Comparison of ENCODE assay signal across 8 cellular contexts in genomic region chr11:369336-370018, GRCh38. TPM values are rescaled to one million over a fixed set of nuclear protein-coding genes. Genes with fewer than 3 reads are reported as not detected.
DNase-seq lines count a peak whose midpoint lies in the region; ATAC-seq and TF ChIP-seq lines count a peak whose summit lies in the region.

B4GALNT4 (plus strand) TSS chr11:369499; CDS start chr11:369804, 305 bp downstream.

- H3K4me1 ChIP-seq in IMR-90 (ENCODE audit: control insufficient read depth, insufficient read depth, low read length), result peaks cover 7% of the 10 kb centered on the region
- H3K4me1 ChIP-seq in iPS DF 6.9 (ENCODE audit: control insufficient read depth, insufficient read depth, low read length), result peaks cover 8% of the 10 kb centered on the region
- H3K4me1 ChIP-seq in tibial artery, result peaks cover 0 to 17% (median 10%) of the 10 kb centered on the region in 4 donors

- dilution Hi-C loops in IMR-90 (cut with HindIII; ENCODE audit: low sequenced_read_pairs, unreplicated experiment), result no loop called here

- peak within 1 kb of the TSS; percentile 85 for H2AFZ ChIP-seq in IMR-90 (replicated peaks; ENCODE audit: low read length, poor library complexity)

- H3K23ac ChIP-seq in IMR-90 (ENCODE audit: low read depth, low read length), result peak within 1 kb of the TSS; percentile 71

- POLR2A ChIA-PET in IMR-90 (lab: Charles Lee; ENCODE audit: unreplicated experiment), result no interaction called here
- POLR2A ChIA-PET in activated naive CD8-positive, alpha-beta T cell treated with anti-CD3 and anti-CD28 coated beads, Interleukin-2, amount 10 ng/mL, durations not matched to agents 7 days and 5 days (lab: Charles Lee), result interaction anchor here (0.6 to 1.5 kb wide), 2 partner anchors 10 to 86 kb away, joined by 3 read pairs; no protein-coding TSS in a partner anchor

- no peak within 1 kb of the TSS for H2BK20ac ChIP-seq in IMR-90 (ENCODE audit: low read depth, low read length)

- no peak for TF ChIP-seq RAD21 in IMR-90 (IDR thresholded peaks at IDR 0.05; ENCODE audit: low read length)

- H3K4me2 ChIP-seq in IMR-90 (ENCODE audit: low read depth, low read length), result peak within 1 kb of the TSS; percentile 92

- no peak within 1 kb of the TSS for H3K27ac Mint-ChIP-seq in activated naive CD8-positive, alpha-beta T cell treated with anti-CD3 and anti-CD28 coated beads, Interleukin-2, amount 10 ng/mL, durations not matched to agents 7 days and 5 days
- H3K27ac Mint-ChIP-seq in stimulated activated naive CD8-positive, alpha-beta T cell treated with anti-CD3 and anti-CD28 coated beads, Interleukin-15, amount 100 ng/mL, for 72 hours, result no peak within 1 kb of the TSS

- H3K27me3 ChIP-seq in IMR-90 (ENCODE audit: control insufficient read depth, insufficient read depth, low read length) (peaks cover 17% of the 10 kb centered on the region), iPS DF 6.9 (ENCODE audit: control insufficient read depth, insufficient read depth, low read length) (no peaks in the 10 kb centered on the region), tibial artery (peaks cover 0 to 70% of the 10 kb centered on the region in 2 donors)

- peaks cover 10% of the 10 kb centered on the region for H3K4me1 Mint-ChIP-seq in activated naive CD8-positive, alpha-beta T cell treated with anti-CD3 and anti-CD28 coated beads, Interleukin-2, amount 10 ng/mL, durations not matched to agents 7 days and 5 days
- peaks cover 42% of the 10 kb centered on the region for H3K4me1 Mint-ChIP-seq in stimulated activated naive CD8-positive, alpha-beta T cell treated with anti-CD3 and anti-CD28 coated beads, Interleukin-15, amount 100 ng/mL, for 72 hours

- no peak within 1 kb of the TSS for H3K4ac ChIP-seq in IMR-90 (ENCODE audit: low read depth, low read length)

- no peaks in the 10 kb centered on the region for H3K9me3 ChIP-seq in IMR-90 (ENCODE audit: control insufficient read depth, insufficient read depth, low read length)
- no peaks in the 10 kb centered on the region for H3K9me3 ChIP-seq in iPS DF 6.9 (ENCODE audit: control insufficient read depth, insufficient read depth, low read length)
- no peaks in the 10 kb centered on the region for H3K9me3 ChIP-seq in tibial artery

- H3K9ac ChIP-seq in IMR-90 (ENCODE audit: low read depth, low read length), result peak within 1 kb of the TSS; percentile 73

- peak; percentile 90 for ATAC-seq in IMR-90 (ENCODE audit: low read depth)
- peak; percentile 24 for ATAC-seq in activated naive CD8-positive, alpha-beta T cell treated with anti-CD3 and anti-CD28 coated beads, Interleukin-2, amount 10 ng/mL, durations not matched to agents 7 days and 5 days (ENCODE audit: low read depth)
- ATAC-seq in stimulated activated naive CD8-positive, alpha-beta T cell treated with anti-CD3 and anti-CD28 coated beads, Interleukin-15, amount 100 ng/mL, for 72 hours, result peak; percentile 36
- ATAC-seq in GM19397 (IDR thresholded peaks at IDR 0.05; ENCODE audit: unreplicated experiment), result no peak

- H2BK5ac ChIP-seq in IMR-90 (ENCODE audit: low read depth, low read length, poor library complexity, severe bottlenecking), result no peak within 1 kb of the TSS

- H4K91ac ChIP-seq in IMR-90 (ENCODE audit: insufficient read depth, low read depth, low read length), result no peak within 1 kb of the TSS

- no peak within 1 kb of the TSS for H4K8ac ChIP-seq in IMR-90 (ENCODE audit: low read depth in 2 of 2, low read length in 2 of 2)

- TF ChIP-seq POLR2A in IMR-90 (IDR thresholded peaks at IDR 0.05; ENCODE audit: low read depth, low read length), result no peak

- H3K27ac ChIP-seq in C4-2B (peak within 1 kb of the TSS; percentile 43), IMR-90 (ENCODE audit: insufficient read depth, low read length) (peak within 1 kb of the TSS; percentile 26; the same call in 1 of the 2 replicates), iPS DF 6.9 (ENCODE audit: low read length) (no peak within 1 kb of the TSS), tibial artery (no peak within 1 kb of the TSS)

- TF ChIP-seq CTCF in C4-2B (conservative IDR thresholded peaks at IDR 0.05), result no peak
- no peak for TF ChIP-seq CTCF in IMR-90 (conservative IDR thresholded peaks at IDR 0.05; ENCODE audit: low read depth, low read length)
- TF ChIP-seq CTCF in tibial artery (IDR thresholded peaks at IDR 0.05), result no peak

- H3K56ac ChIP-seq in IMR-90 (ENCODE audit: extremely low read depth, insufficient read depth, low read length), result no peak within 1 kb of the TSS; the same call in 1 of the 2 replicates

- H3K36me3 ChIP-seq in IMR-90 (ENCODE audit: control insufficient read depth, insufficient read depth, low read length) (peaks cover 22% of the 10 kb centered on the region), iPS DF 6.9 (ENCODE audit: control insufficient read depth, insufficient read depth, low read length) (peaks cover 14% of the 10 kb centered on the region), tibial artery (no peaks in the 10 kb centered on the region)

- peak within 1 kb of the TSS; percentile 51; the same call in 1 of the 2 replicates for H3K14ac ChIP-seq in IMR-90 (replicated peaks; ENCODE audit: low read depth, low read length)

- intact Hi-C loops in IMR-90 (cut with micrococcal nuclease) (loop anchor here (10.0 kb wide), 1 partner anchor 75 kb away; the partner anchor contains the start of gene ANO9), tibial artery (cut with DNase I; ENCODE audit: low total_unique reads) (no loop called here)

- peaks cover 13% of the 10 kb centered on the region; the same call in 1 of the 2 replicates for H4K20me1 ChIP-seq in IMR-90 (ENCODE audit: insufficient read depth, low read length)

- peak within 1 kb of the TSS; percentile 95 for H2AK9ac ChIP-seq in IMR-90 (replicated peaks; ENCODE audit: low read depth, low read length, poor library complexity)

- peaks cover 40% of the 10 kb centered on the region for H3K27me3 Mint-ChIP-seq in activated naive CD8-positive, alpha-beta T cell treated with anti-CD3 and anti-CD28 coated beads, Interleukin-2, amount 10 ng/mL, durations not matched to agents 7 days and 5 days
- peaks cover 60% of the 10 kb centered on the region for H3K27me3 Mint-ChIP-seq in stimulated activated naive CD8-positive, alpha-beta T cell treated with anti-CD3 and anti-CD28 coated beads, Interleukin-15, amount 100 ng/mL, for 72 hours

- 0 out of 4 replicates have a peak, but pooled peaks cover 0 to 2% of the 10 kb centered on the region in 2 experiments for H3K79me1 ChIP-seq in IMR-90 (ENCODE audit: low read depth in 1 of 2, low read length in 2 of 2)

- H3K4me3 Mint-ChIP-seq in activated naive CD8-positive, alpha-beta T cell treated with anti-CD3 and anti-CD28 coated beads, Interleukin-2, amount 10 ng/mL, durations not matched to agents 7 days and 5 days, result peak within 1 kb of the TSS; percentile 59
- H3K4me3 Mint-ChIP-seq in stimulated activated naive CD8-positive, alpha-beta T cell treated with anti-CD3 and anti-CD28 coated beads, Interleukin-15, amount 100 ng/mL, for 72 hours, result peak within 1 kb of the TSS; percentile 77 to 80

- H3K18ac ChIP-seq in IMR-90 (ENCODE audit: low read depth, low read length), result no peak within 1 kb of the TSS

- 1% methylated on average over 41 of the region's 118 CpGs; no CpG with 5 or more reads in 1 of the 2 experiments for WGBS in IMR-90 (ENCODE audit: extremely low coverage in 2 of 2, insufficient read length in 1 of 2), 2 experiments
- WGBS in iPS DF 6.9 (ENCODE audit: insufficient coverage, insufficient read length), result no CpG with 5 or more reads among the region's 118 CpGs

- CTCF ChIA-PET in IMR-90 (lab: Yijun Ruan, JAX), result interaction anchor here (0.7 kb wide), 1 partner anchor 63 kb away, joined by 3 read pairs; no protein-coding TSS in a partner anchor

- H4K5ac ChIP-seq in IMR-90 (ENCODE audit: low read depth, low read length), result no peak within 1 kb of the TSS

- no peaks in the 10 kb centered on the region for H3K36me3 Mint-ChIP-seq in activated naive CD8-positive, alpha-beta T cell treated with anti-CD3 and anti-CD28 coated beads, Interleukin-2, amount 10 ng/mL, durations not matched to agents 7 days and 5 days

- no TSS peak for BruUV-seq in IMR-90 (replicated peaks; lab: Mats Ljungman, UMichigan)

- DNase-seq in IMR-90, result peak; percentile 23
- no peak for DNase-seq in activated naive CD8-positive, alpha-beta T cell treated with anti-CD3 and anti-CD28 coated beads, Interleukin-2, amount 10 ng/mL, durations not matched to agents 7 days and 5 days
- DNase-seq in iPS DF 6.9 (ENCODE audit: low read depth, low spot score), result no peak
- no peak for DNase-seq in stimulated activated naive CD8-positive, alpha-beta T cell treated with anti-CD3 and anti-CD28 coated beads, Interleukin-15, amount 100 ng/mL, for 72 hours
- DNase-seq in cerebellar nuclear complex (lab: John Stamatoyannopoulos, UW), result no peak
- DNase-seq in tibial artery, result no peak

- in situ Hi-C loops in IMR-90 (cut with MboI; ENCODE audit: low sequenced_read_pairs), result no loop called here

- no peaks in the 10 kb centered on the region for H3K9me1 ChIP-seq in IMR-90 (ENCODE audit: insufficient read depth, low read length)

- peak within 1 kb of the TSS; percentile 90 for H3K4me3 ChIP-seq in IMR-90 (ENCODE audit: insufficient read depth, low read depth, low read length)
- H3K4me3 ChIP-seq in iPS DF 6.9 (ENCODE audit: low read length), result peak within 1 kb of the TSS; percentile 47; the same call in 1 of the 2 replicates
- H3K4me3 ChIP-seq in tibial artery, result peak within 1 kb of the TSS in 1 of 2 donors; percentile 37

- H2AK5ac ChIP-seq in IMR-90 (ENCODE audit: low read depth, low read length), result peak within 1 kb of the TSS; percentile 58; the same call in 1 of the 2 replicates

- H2BK120ac ChIP-seq in IMR-90 (ENCODE audit: low read depth, low read length), result no peak within 1 kb of the TSS

- no peak within 1 kb of the TSS for H2BK15ac ChIP-seq in IMR-90 (ENCODE audit: low read depth, low read length)

- H3K9me3 Mint-ChIP-seq in activated naive CD8-positive, alpha-beta T cell treated with anti-CD3 and anti-CD28 coated beads, Interleukin-2, amount 10 ng/mL, durations not matched to agents 7 days and 5 days, result peaks cover 6% of the 10 kb centered on the region
- no peaks in the 10 kb centered on the region for H3K9me3 Mint-ChIP-seq in stimulated activated naive CD8-positive, alpha-beta T cell treated with anti-CD3 and anti-CD28 coated beads, Interleukin-15, amount 100 ng/mL, for 72 hours

TF ChIP-seq in IMR-90, 13 proteins besides CTCF, POLR2A, EP300 and RAD21 (continues in another document):
- TF ChIP-seq BHLHE40 (IDR thresholded peaks at IDR 0.05; ENCODE audit: low read depth, low read length), result no peak

RNA-seq across cellular contexts. Expression of gene B4GALNT4, which starts in this region (rescaled TPM):
- 5.2 and 6.1 TPM in 2 replicates for total RNA-seq in IMR-90 (2012; rRNA removed)
- 38.6 and 45.4 TPM in 2 replicates for polyA plus RNA-seq in IMR-90 (2012; rRNA removed)
- polyA plus RNA-seq in IMR-90 (2012; cell fraction: cytosol; rRNA removed), result 23.3 and 32.7 TPM in 2 replicates
- 324 and 637 TPM in 2 replicates for polyA plus RNA-seq in IMR-90 (2012; cell fraction: nucleus; rRNA removed; ENCODE audit: low replicate concordance)
- total RNA-seq in activated naive CD8-positive, alpha-beta T cell treated with anti-CD3 and anti-CD28 coated beads, Interleukin-2, amount 10 ng/mL, durations not matched to agents 7 days and 5 days, result 1 to 10 TPM; 1.1 TPM

Comparison
In these comparisons a context has a peak if more than half of its experiments do, and no peak if none do; other contexts are left out.
1. H3K27ac ChIP-seq: peak in C4-2B (single experiment) and IMR-90 (single experiment); none in iPS DF 6.9 (single experiment) and tibial artery (0 of 2).